12 cellular contexts compared by ENCODE assay signal in the genomic region with DNA sequence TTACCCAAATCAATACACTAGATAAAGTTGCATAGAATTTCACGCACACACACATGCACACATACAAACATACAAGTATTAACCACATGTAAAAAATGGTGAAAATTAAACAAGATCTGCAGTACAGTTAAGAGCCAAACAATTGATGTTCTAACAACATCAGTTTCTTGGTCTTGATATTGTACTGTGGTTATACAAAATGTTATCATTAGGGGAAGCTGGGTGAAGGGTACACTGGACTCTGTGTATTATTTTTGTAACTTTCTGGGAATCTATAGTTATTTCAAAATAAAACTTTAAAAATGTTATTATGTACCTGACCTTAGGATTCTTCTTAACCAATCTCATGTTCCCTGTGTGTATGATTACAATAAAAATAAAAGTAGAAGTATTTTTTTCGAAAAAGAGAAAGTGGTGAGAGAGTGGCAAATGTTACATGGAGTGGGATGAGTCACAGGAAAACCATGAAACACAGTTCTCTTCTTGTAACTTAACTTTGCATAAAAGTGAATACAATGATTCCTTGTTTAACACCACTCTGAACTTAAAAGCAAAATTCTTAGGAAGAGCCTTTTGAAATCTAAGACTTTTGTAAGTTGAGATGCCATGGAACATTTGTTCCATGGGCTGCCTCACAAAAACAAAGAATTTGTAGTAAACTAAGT.
DNase-seq lines count a peak whose midpoint lies in the region; ATAC-seq, FAIRE-seq and TF ChIP-seq lines count a peak whose summit lies in the region.
"Had no signal": no experiment of that assay in that cellular context is flagged by ENCODE, and none has a peak within 500 bp of the region (broad histone marks: within the 10 kb centered on the region; RNA-seq: fewer than 3 reads in every experiment).

No MANE protein-coding gene starts in this region.

- FAIRE-seq in urothelium cell line (lab: Jason Lieb, UNC), result no peak

- CTCF ChIA-PET in MCF 10A (lab: Yijun Ruan, JAX), result no interaction called here

- H3K9me3 Mint-ChIP-seq in MCF 10A (ENCODE audit: unreplicated experiment), result no peaks in the 10 kb centered on the region
- peaks cover 2% of the 10 kb centered on the region for H3K9me3 Mint-ChIP-seq in activated naive CD8-positive, alpha-beta T cell (ENCODE audit: low read depth)

- intact Hi-C loops in breast epithelium (cut with DNase I; ENCODE audit: low total_unique reads) (no loop called here), MCF 10A (cut with micrococcal nuclease) (no loop called here), left colon (cut with DNase I, micrococcal nuclease) (no loop called here), esophagus muscularis mucosa (cut with DNase I) (no loop called here)

- no peak overlapping the region for H3K4me3 Mint-ChIP-seq in MCF 10A (ENCODE audit: unreplicated experiment)
- peak overlapping the region; percentile 18 for H3K4me3 Mint-ChIP-seq in activated naive CD8-positive, alpha-beta T cell
- H3K4me3 Mint-ChIP-seq: immature natural killer cell; naive thymus-derived CD4-positive, alpha-beta T cell had no signal

- no peak overlapping the region for H3K4me3 ChIP-seq in breast epithelium
- H3K4me3 ChIP-seq in foreskin fibroblast (ENCODE audit: low read depth in 1 of 2, low read length in 2 of 2), result no peak overlapping the region
- H3K4me3 ChIP-seq in esophagus muscularis mucosa, result no peak overlapping the region

- ATAC-seq in left colon, result no peak
- ATAC-seq in GM19455 (IDR thresholded peaks at IDR 0.05; ENCODE audit: unreplicated experiment), result no peak
- ATAC-seq: naive thymus-derived CD4-positive, alpha-beta T cell had no signal

- H3K27me3 ChIP-seq in breast epithelium (no peaks in the 10 kb centered on the region), esophagus muscularis mucosa (peaks cover 0 to 3% (median 0%) of the 10 kb centered on the region in 4 donors)

- whole genome bisulfite sequencing in esophagus muscularis mucosa, result 78% methylated on average over 2 of the region's 2 CpGs

- H3K27me3 Mint-ChIP-seq in MCF 10A (ENCODE audit: insufficient read depth, unreplicated experiment), result no peaks in the 10 kb centered on the region
- no peaks in the 10 kb centered on the region for H3K27me3 Mint-ChIP-seq in activated naive CD8-positive, alpha-beta T cell
- H3K27me3 Mint-ChIP-seq: naive thymus-derived CD4-positive, alpha-beta T cell had no signal

- peaks cover 19% of the 10 kb centered on the region for H3K4me1 Mint-ChIP-seq in MCF 10A (ENCODE audit: insufficient read depth, unreplicated experiment)
- H3K4me1 Mint-ChIP-seq in activated naive CD8-positive, alpha-beta T cell (ENCODE audit: low read depth), result peaks cover 44% of the 10 kb centered on the region

- H3K36me3 Mint-ChIP-seq in MCF 10A (ENCODE audit: insufficient read depth, unreplicated experiment), result no peaks in the 10 kb centered on the region
- H3K36me3 Mint-ChIP-seq in activated naive CD8-positive, alpha-beta T cell, result peaks cover 3% of the 10 kb centered on the region

- TF ChIP-seq EP300 in esophagus muscularis mucosa (IDR thresholded peaks at IDR 0.05), result no peak

- TF ChIP-seq CTCF in breast epithelium (IDR thresholded peaks at IDR 0.05) (no peak), MCF 10A (IDR thresholded peaks at IDR 0.05; ENCODE audit: unreplicated experiment) (no peak), foreskin fibroblast (IDR thresholded peaks at IDR 0.05; ENCODE audit: low read depth, low read length) (no peak), esophagus muscularis mucosa (IDR thresholded peaks at IDR 0.05) (no peak)

- H3K27ac Mint-ChIP-seq in MCF 10A (ENCODE audit: low read depth, unreplicated experiment), result no peak overlapping the region
- peak overlapping the region; percentile 91 for H3K27ac Mint-ChIP-seq in activated naive CD8-positive, alpha-beta T cell
- H3K27ac Mint-ChIP-seq: immature natural killer cell had no signal

- H3K27ac ChIP-seq in breast epithelium (peak overlapping the region; percentile 56 to 73), esophagus muscularis mucosa (replicated peaks in 1 of 4) (no peak overlapping the region)

- POLR2A ChIA-PET in MCF 10A (lab: Yijun Ruan, JAX), result no interaction called here

- TF ChIP-seq POLR2A in breast epithelium (IDR thresholded peaks at IDR 0.05), result no peak
- no peak for TF ChIP-seq POLR2A in esophagus muscularis mucosa (IDR thresholded peaks at IDR 0.05; ENCODE audit: low read depth)

- no TSS peak for BruUV-seq in MCF 10A (replicated peaks; lab: Mats Ljungman, UMichigan)

- DNase-seq in breast epithelium (ENCODE audit: low spot score in 2 of 2) (no peak), MCF 10A (ENCODE audit: unreplicated experiment) (no peak), foreskin fibroblast (peak; percentile 37 to 54), urothelium cell line (ENCODE audit: low spot score) (peak; percentile 30), left colon (no peak), esophagus muscularis mucosa (ENCODE audit: extremely low spot score) (no peak)
- DNase-seq: activated CD4-positive, alpha-beta T cell treated with anti-CD3 and anti-CD28 coated beads, Interleukin-2, amount 50 U/mL, for 48 hours; aorta; immature natural killer cell; naive thymus-derived CD4-positive, alpha-beta T cell had no signal

- H3K9me3 ChIP-seq in breast epithelium (no peaks in the 10 kb centered on the region), esophagus muscularis mucosa (no peaks in the 10 kb centered on the region)

- no peaks in the 10 kb centered on the region for H3K4me1 ChIP-seq in breast epithelium
- no peaks in the 10 kb centered on the region for H3K4me1 ChIP-seq in esophagus muscularis mucosa

- no peaks in the 10 kb centered on the region for H3K36me3 ChIP-seq in breast epithelium
- H3K36me3 ChIP-seq in esophagus muscularis mucosa, result no peaks in the 10 kb centered on the region

Comparison
In these comparisons a context has a peak if more than half of its experiments do, and no peak if none do; other contexts are left out.
1. DNase-seq: peak in foreskin fibroblast (2 of 2) and urothelium cell line (single experiment); none in breast epithelium (0 of 2), MCF 10A (single experiment), left colon (0 of 2) and esophagus muscularis mucosa (single experiment).
2. H3K27ac ChIP-seq: peak in breast epithelium (2 of 2); none in esophagus muscularis mucosa (0 of 4).